In genomic region chr10:120508966-120509365, GRCh38 we compare ENCODE assay signal across 26 cellular contexts. TPM values are rescaled to one million over a fixed set of nuclear protein-coding genes. Genes with fewer than 3 reads are reported as not detected.
"Had no signal": no experiment of that assay in that cellular context is flagged by ENCODE, and none has a peak within 500 bp of the region (broad histone marks: within the 10 kb centered on the region; RNA-seq: fewer than 3 reads in every experiment).

No MANE protein-coding gene starts in this region.

- H3K27ac Mint-ChIP-seq: activated CD4-positive, alpha-beta memory T cell treated with anti-CD3 and anti-CD28 coated beads, Interleukin-2, amount 10 ng/mL, durations not matched to agents 7 days and 5 days; activated CD4-positive, alpha-beta T cell treated with anti-CD3 and anti-CD28 coated beads, Interleukin-2, amount 10 ng/mL, durations not matched to agents 24 days and 14 days; activated naive CD4-positive, alpha-beta T cell treated with anti-CD3 and anti-CD28 coated beads, Interleukin-2, amount 50 U/mL, for 24 hours; activated naive CD8-positive, alpha-beta T cell treated with anti-CD3 and anti-CD28 coated beads, Interleukin-2, amount 50 U/mL, for 24 hours; activated T-helper 17 cell treated with anti-CD3 and anti-CD28 coated beads, Interleukin-2, amount 50 U/mL, for 72 hours; nephron; progenitor cell of endocrine pancreas; T-helper 17 cell had no signal

- H3K9me3 Mint-ChIP-seq: activated CD4-positive, alpha-beta memory T cell treated with anti-CD3 and anti-CD28 coated beads, Interleukin-2, amount 10 ng/mL, durations not matched to agents 7 days and 5 days; activated naive CD4-positive, alpha-beta T cell treated with anti-CD3 and anti-CD28 coated beads, Interleukin-2, amount 50 U/mL, for 24 hours; activated T-cell treated with anti-CD3 and anti-CD28 coated beads, Interleukin-2, amount 50 U/mL, for 4 hours; activated T-helper 17 cell treated with anti-CD3 and anti-CD28 coated beads, Interleukin-2, amount 50 U/mL, for 72 hours; nephron had no signal

- H3K79me2 ChIP-seq: hepatocyte had no signal

- FAIRE-seq: colon had no signal

- H2AFZ ChIP-seq: hepatocyte had no signal

- H3K4me1 Mint-ChIP-seq: activated CD4-positive, alpha-beta T cell treated with anti-CD3 and anti-CD28 coated beads, Interleukin-2, amount 10 ng/mL, durations not matched to agents 24 days and 14 days; activated naive CD4-positive, alpha-beta T cell treated with anti-CD3 and anti-CD28 coated beads, Interleukin-2, amount 50 U/mL, for 24 hours; activated naive CD8-positive, alpha-beta T cell treated with anti-CD3 and anti-CD28 coated beads, Interleukin-2, amount 50 U/mL, for 24 hours; activated T-helper 17 cell treated with anti-CD3 and anti-CD28 coated beads, Interleukin-2, amount 50 U/mL, for 72 hours; nephron; T-helper 17 cell had no signal

- H3K4me3 Mint-ChIP-seq: activated CD4-positive, alpha-beta memory T cell treated with anti-CD3 and anti-CD28 coated beads, Interleukin-2, amount 10 ng/mL, durations not matched to agents 7 days and 5 days; activated CD4-positive, alpha-beta T cell treated with anti-CD3 and anti-CD28 coated beads, Interleukin-2, amount 10 ng/mL, durations not matched to agents 24 days and 14 days; activated naive CD4-positive, alpha-beta T cell treated with anti-CD3 and anti-CD28 coated beads, Interleukin-2, amount 50 U/mL, for 24 hours; activated naive CD8-positive, alpha-beta T cell treated with anti-CD3 and anti-CD28 coated beads, Interleukin-2, amount 50 U/mL, for 24 hours; activated T-cell treated with anti-CD3 and anti-CD28 coated beads, Interleukin-2, amount 50 U/mL, for 4 hours; activated T-helper 17 cell treated with anti-CD3 and anti-CD28 coated beads, Interleukin-2, amount 50 U/mL, for 72 hours; nephron; T-helper 17 cell had no signal

- H3K36me3 ChIP-seq: gastroesophageal sphincter, ovary, right lobe of liver, tibial nerve had no signal

- H3K4me3 ChIP-seq: gastroesophageal sphincter, hepatocyte, ovary, right lobe of liver, tibial nerve had no signal

- H3K4me2 ChIP-seq: hepatocyte had no signal

- H3K27ac ChIP-seq: gastroesophageal sphincter, hepatocyte, ovary, right lobe of liver, tibial nerve had no signal

- DNase-seq: activated CD4-positive, alpha-beta T cell treated with anti-CD3 and anti-CD28 coated beads, Interleukin-2, amount 10 ng/mL, durations not matched to agents 24 days and 14 days; activated CD4-positive, CD25-positive, alpha-beta regulatory T cell treated with anti-CD3 and anti-CD28 coated beads, Interleukin-2, amount 50 U/mL, for 72 hours; activated CD8-positive, alpha-beta memory T cell treated with anti-CD3 and anti-CD28 coated beads, Interleukin-2, amount 50 U/mL, for 48 hours; activated gamma-delta T cell treated with Interleukin-2 at 50 U/mL for 16 hours; activated T-cell treated with anti-CD3 and anti-CD28 coated beads, Interleukin-2, amount 50 U/mL, for 4 hours; dermis blood vessel endothelial cell; effector CD4-positive, alpha-beta T cell; islet precursor cell; left cardiac atrium; left ventricle myocardium superior; ovary; right lobe of liver; stimulated activated CD4-positive, alpha-beta T cell treated with anti-CD3 and anti-CD28 coated beads, Interleukin-2, amount 100 ng/mL, for 48 hours; stimulated activated naive CD4-positive, alpha-beta T cell treated with Interleukin-2 at 50 U/mL for 16 hours; T-helper 17 cell had no signal

- H3K27me3 ChIP-seq: hepatocyte, ovary, right lobe of liver, tibial nerve had no signal

- H3K36me3 Mint-ChIP-seq: activated naive CD4-positive, alpha-beta T cell treated with anti-CD3 and anti-CD28 coated beads, Interleukin-2, amount 50 U/mL, for 24 hours had no signal

- H3K9me3 ChIP-seq: gastroesophageal sphincter, ovary, right lobe of liver, tibial nerve had no signal

- H3K4me1 ChIP-seq: gastroesophageal sphincter, right lobe of liver, tibial nerve had no signal

- H3K27me3 Mint-ChIP-seq: activated CD4-positive, alpha-beta memory T cell treated with anti-CD3 and anti-CD28 coated beads, Interleukin-2, amount 10 ng/mL, durations not matched to agents 7 days and 5 days; activated CD4-positive, alpha-beta T cell treated with anti-CD3 and anti-CD28 coated beads, Interleukin-2, amount 10 ng/mL, durations not matched to agents 24 days and 14 days; activated naive CD4-positive, alpha-beta T cell treated with anti-CD3 and anti-CD28 coated beads, Interleukin-2, amount 50 U/mL, for 24 hours; activated naive CD8-positive, alpha-beta T cell treated with anti-CD3 and anti-CD28 coated beads, Interleukin-2, amount 50 U/mL, for 24 hours; T-helper 17 cell had no signal

RNA-seq across cellular contexts. Expression of gene PLPP4, which starts 51.9 kb away (rescaled TPM):
- total RNA-seq: activated CD4-positive, alpha-beta memory T cell treated with anti-CD3 and anti-CD28 coated beads, Interleukin-2, amount 10 ng/mL, durations not matched to agents 7 days and 5 days; activated CD4-positive, alpha-beta T cell treated with anti-CD3 and anti-CD28 coated beads, Interleukin-2, amount 10 ng/mL, durations not matched to agents 24 days and 14 days; activated T-cell treated with anti-CD3 and anti-CD28 coated beads, Interleukin-2, amount 50 U/mL, for 4 hours; activated T-helper 17 cell treated with anti-CD3 and anti-CD28 coated beads, Interleukin-2, amount 50 U/mL, for 72 hours; left cardiac atrium; left ventricle myocardium superior; progenitor cell of endocrine pancreas; T-helper 17 cell; tibial nerve; ureter had no signal
